In the genomic region with DNA sequence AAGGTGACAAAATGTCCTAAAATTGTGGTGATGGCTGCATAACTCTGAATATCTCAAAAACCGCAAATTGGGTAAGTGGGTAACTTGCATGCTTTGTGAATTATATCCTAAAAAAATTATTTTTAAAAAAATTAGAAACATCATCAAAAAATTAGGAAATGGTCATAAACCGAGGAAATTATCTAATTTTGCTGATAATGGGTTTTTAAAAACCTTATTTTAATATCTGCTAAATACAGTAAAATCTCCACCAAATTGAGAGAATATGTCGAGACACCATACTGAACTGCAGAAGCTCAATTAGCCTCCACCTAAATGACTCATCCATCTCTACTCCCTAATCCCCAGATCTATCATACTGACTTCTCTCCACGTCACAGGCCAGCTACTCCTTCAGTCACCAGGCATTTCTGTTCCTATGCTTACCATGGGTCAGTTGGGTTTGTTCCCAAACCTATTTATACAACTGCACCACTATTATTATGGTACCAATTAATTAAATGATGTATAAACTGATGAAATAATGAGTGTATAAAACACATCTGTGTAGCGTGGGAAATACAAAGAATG, we compare ENCODE assay signal across 14 cellular contexts. TPM values are rescaled to one million over a fixed set of nuclear protein-coding genes. Genes with fewer than 3 reads are reported as not detected.
DNase-seq lines count a peak whose midpoint lies in the region; ATAC-seq and TF ChIP-seq lines count a peak whose summit lies in the region.
"Had no signal": no experiment of that assay in that cellular context is flagged by ENCODE, and none has a peak within 500 bp of the region (broad histone marks: within the 10 kb centered on the region; RNA-seq: fewer than 3 reads in every experiment).

No MANE protein-coding gene starts in this region.

- H3K4me3 ChIP-seq in brain microvascular endothelial cell (ENCODE audit: low read depth, low read length) (no peak overlapping the region), upper lobe of right lung (no peak overlapping the region), esophagus squamous epithelium (no peak overlapping the region), ovary (no peak overlapping the region)
- H3K4me3 ChIP-seq: thoracic aorta had no signal

- no peak for TF ChIP-seq CTCF in brain microvascular endothelial cell (IDR thresholded peaks at IDR 0.05; ENCODE audit: low read depth, low read length, missing control alignments)
- TF ChIP-seq CTCF in upper lobe of right lung (IDR thresholded peaks at IDR 0.05): no peak
- TF ChIP-seq CTCF in esophagus squamous epithelium (IDR thresholded peaks at IDR 0.05): no peak
- no peak for TF ChIP-seq CTCF in ovary (IDR thresholded peaks at IDR 0.05)

- intact Hi-C loops in upper lobe of right lung (cut with DNase I): no loop called here
- intact Hi-C loops in esophagus squamous epithelium (cut with DNase I): no loop called here
- intact Hi-C loops in ovary (cut with DNase I): no loop called here

- 63 to 65% methylated on average over 5 of the region's 5 CpGs for WGBS in esophagus squamous epithelium, 2 donors
- WGBS in ovary, 3 donors: 79 to 80% (median 79%) methylated on average over 5 of the region's 5 CpGs

- ATAC-seq in upper lobe of right lung: no peak
- ATAC-seq: left ventricle myocardium superior, T-helper 17 cell had no signal

- no peak for TF ChIP-seq EP300 in ovary (IDR thresholded peaks at IDR 0.05)

- H3K4me1 ChIP-seq in upper lobe of right lung (no peaks in the 10 kb centered on the region), esophagus squamous epithelium (no peaks in the 10 kb centered on the region), ovary (ENCODE audit: insufficient read depth) (no peaks in the 10 kb centered on the region)

- H3K27ac ChIP-seq in brain microvascular endothelial cell (peak overlapping the region; percentile 53), upper lobe of right lung (no peak overlapping the region), esophagus squamous epithelium (no peak overlapping the region), ovary (no peak overlapping the region)
- H3K27ac ChIP-seq: C4-2B, thoracic aorta had no signal

- peak; percentile 75 for DNase-seq in GM03348 (ENCODE audit: low spot score)
- peak; percentile 20 for DNase-seq in NCI-H69 (lab: John Stamatoyannopoulos, UW)
- peak; percentile 71 for DNase-seq in brain microvascular endothelial cell
- peak; percentile 15 for DNase-seq in kidney glomerular epithelial cell (lab: John Stamatoyannopoulos, UW)
- DNase-seq in upper lobe of right lung: no peak
- no peak for DNase-seq in esophagus squamous epithelium (lab: John Stamatoyannopoulos, UW)
- DNase-seq in ovary: no peak
- no peak for DNase-seq in stimulated activated CD4-positive, alpha-beta T cell treated with anti-CD3 and anti-CD28 coated beads, Interleukin-4, amount 100 ng/mL, for 24 hours
- DNase-seq: cerebellar nuclear complex, left ventricle myocardium superior, NCI-H1105 treated with DMSO at 0.1 percent for 48 hours, T-helper 17 cell had no signal

- H3K27me3 ChIP-seq in brain microvascular endothelial cell (replicated peaks): no peaks in the 10 kb centered on the region
- H3K27me3 ChIP-seq in upper lobe of right lung: no peaks in the 10 kb centered on the region
- H3K27me3 ChIP-seq in esophagus squamous epithelium: no peaks in the 10 kb centered on the region
- no peaks in the 10 kb centered on the region for H3K27me3 ChIP-seq in ovary

- no peak for TF ChIP-seq POLR2A in esophagus squamous epithelium (IDR thresholded peaks at IDR 0.05)
- TF ChIP-seq POLR2A in ovary (IDR thresholded peaks at IDR 0.05): no peak

- no peaks in the 10 kb centered on the region for H3K36me3 ChIP-seq in brain microvascular endothelial cell (replicated peaks)
- no peaks in the 10 kb centered on the region for H3K36me3 ChIP-seq in upper lobe of right lung
- no peaks in the 10 kb centered on the region for H3K36me3 ChIP-seq in esophagus squamous epithelium
- no peaks in the 10 kb centered on the region for H3K36me3 ChIP-seq in ovary
- H3K36me3 ChIP-seq: thoracic aorta had no signal

- in situ Hi-C loops in brain microvascular endothelial cell (cut with HindIII; ENCODE audit: low pct_ligation_motif_present, low sequenced_read_pairs): no loop called here

- H3K9me3 ChIP-seq in upper lobe of right lung: no peaks in the 10 kb centered on the region
- no peaks in the 10 kb centered on the region for H3K9me3 ChIP-seq in esophagus squamous epithelium
- no peaks in the 10 kb centered on the region for H3K9me3 ChIP-seq in ovary
- H3K9me3 ChIP-seq: thoracic aorta had no signal

RNA-seq across cellular contexts. Expression of gene SPIRE1, which starts 36.1 kb away (rescaled TPM):
- 48.2 TPM for total RNA-seq in upper lobe of right lung
- 10 to 100 TPM in 3 of 4 donors, 1 to 10 TPM in 1; 1.9 to 25.3 (median 13.4) TPM for total RNA-seq in esophagus squamous epithelium
- 10 to 100 TPM; 15.3 to 30.2 (median 25.3) TPM for total RNA-seq in ovary
- 10 to 100 TPM in 1 of 2 donors, 1 to 10 TPM in 1; 7.9 to 20.4 TPM for polyA plus RNA-seq in ovary

Comparison
In these comparisons a context has a peak if more than half of its experiments do, and no peak if none do; other contexts are left out.
1. DNase-seq: peak in GM03348 (single experiment), NCI-H69 (single experiment), brain microvascular endothelial cell (single experiment) and kidney glomerular epithelial cell (single experiment); none in upper lobe of right lung (single experiment), esophagus squamous epithelium (single experiment), ovary (0 of 5) and stimulated activated CD4-positive, alpha-beta T cell treated with anti-CD3 and anti-CD28 coated beads, Interleukin-4, amount 100 ng/mL, for 24 hours (single experiment).